In the genomic region with DNA sequence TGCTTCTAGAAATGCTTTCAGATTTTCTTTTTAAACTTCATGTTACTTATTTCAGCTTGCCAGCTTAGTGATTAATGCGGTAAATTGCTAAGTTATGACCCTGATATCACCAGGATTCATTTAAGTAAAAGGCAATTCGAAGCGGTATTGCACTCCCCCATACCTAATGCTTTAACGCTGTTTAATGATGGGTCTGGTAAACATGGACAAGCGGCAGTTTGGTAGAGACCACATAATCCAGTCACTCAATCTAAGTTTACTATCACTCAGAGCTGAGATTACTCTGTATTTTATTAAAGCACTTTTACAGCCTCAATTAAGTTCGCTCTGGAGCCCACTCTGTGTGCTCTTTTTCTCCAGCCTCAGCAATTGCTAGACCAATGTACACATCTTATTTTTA, we compare ENCODE assay signal across 24 cellular contexts.
"Had no signal": no experiment of that assay in that cellular context is flagged by ENCODE, and none has a peak within 500 bp of the region (broad histone marks: within the 10 kb centered on the region; RNA-seq: fewer than 3 reads in every experiment).

No MANE protein-coding gene starts in this region.

- DNase-seq: activated B cell treated with CpG ODN at 0.5 μM for 24 hours; activated CD4-positive, alpha-beta memory T cell treated with anti-CD3 and anti-CD28 coated beads, Interleukin-2, amount 10 ng/mL, durations not matched to agents 7 days and 5 days; activated CD4-positive, alpha-beta T cell treated with anti-CD3 and anti-CD28 coated beads for 4 hours; activated CD4-positive, alpha-beta T cell treated with anti-CD3 and anti-CD28 coated beads, Interleukin-2, amount 10 ng/mL, durations not matched to agents 7 days and 5 days; activated CD4-positive, alpha-beta T cell treated with anti-CD3 and anti-CD28 coated beads, Interleukin-2, amount 50 U/mL, for 48 hours; activated CD4-positive, CD25-positive, alpha-beta regulatory T cell treated with anti-CD3 and anti-CD28 coated beads, Interleukin-2, amount 50 U/mL, for 72 hours; activated CD8-positive, alpha-beta memory T cell treated with anti-CD3 and anti-CD28 coated beads for 24 hours; activated CD8-positive, alpha-beta memory T cell treated with anti-CD3 and anti-CD28 coated beads, Interleukin-2, amount 10 ng/mL, durations not matched to agents 7 days and 5 days; activated CD8-positive, alpha-beta memory T cell treated with anti-CD3 and anti-CD28 coated beads, Interleukin-2, amount 50 U/mL, for 48 hours; activated CD8-positive, alpha-beta T cell treated with anti-CD3 and anti-CD28 coated beads, Interleukin-2, amount 10 ng/mL, durations not matched to agents 7 days and 5 days; activated effector memory CD4-positive, alpha-beta T cell treated with Interleukin-2 at 50 U/mL for 16 hours; activated gamma-delta T cell; activated naive CD4-positive, alpha-beta T cell treated with anti-CD3 and anti-CD28 coated beads, Interleukin-2, amount 10 ng/mL, durations not matched to agents 7 days and 5 days; activated naive CD4-positive, alpha-beta T cell treated with Interleukin-2 at 50 U/mL for 16 hours; activated naive CD8-positive, alpha-beta T cell treated with anti-CD3 and anti-CD28 coated beads, Interleukin-2, amount 10 ng/mL, durations not matched to agents 7 days and 5 days; activated naive CD8-positive, alpha-beta T cell treated with anti-CD3 and anti-CD28 coated beads, Interleukin-2, amount 50 U/mL, for 24 hours; activated T-cell treated with anti-CD3 and anti-CD28 coated beads, Interleukin-2, amount 50 U/mL, for 24 hours; activated T-cell treated with anti-CD3 and anti-CD28 coated beads, Interleukin-2, amount 50 U/mL, for 48 hours; amygdala; anterior cingulate cortex; central memory CD4-positive, alpha-beta T cell; T-helper 1 cell; T-helper 2 cell; T-helper 9 cell had no signal
